In genomic region chr11:117212697-117213355, GRCh38 we compare ENCODE assay signal across 1 cellular context.
TF ChIP-seq lines count a peak whose summit lies in the region.

No MANE protein-coding gene starts in this region.

TF ChIP-seq in IMR-90, 13 proteins besides CTCF, POLR2A, EP300 and RAD21:
- TF ChIP-seq SMC3 (IDR thresholded peaks at IDR 0.05; ENCODE audit: low read depth, low read length): no peak
- TF ChIP-seq CEBPB (IDR thresholded peaks at IDR 0.05; ENCODE audit: low read depth, low read length): no peak
